1 cellular context compared by ENCODE assay signal in genomic region chr18:11980555-11981382, GRCh38.
TF ChIP-seq lines count a peak whose summit lies in the region.

No MANE protein-coding gene starts in this region.

TF ChIP-seq in HepG2, 621 proteins besides CTCF, POLR2A, EP300 and RAD21 (continued from another document and continues in another):
- peak; percentile 86 for TF ChIP-seq IKZF5 (CRISPR knock-in tag; IDR thresholded peaks at IDR 0.05)
- TF ChIP-seq CENPT (CRISPR knock-in tag; IDR thresholded peaks at IDR 0.05; ENCODE audit: low read depth), result peak; percentile 72; the same call in 1 of the 2 replicates
- TF ChIP-seq RBM39 (IDR thresholded peaks at IDR 0.05; ENCODE audit: low read depth, low read length, poor library complexity, severe bottlenecking), result peak; percentile 90
- no peak for TF ChIP-seq ZNF7 (CRISPR knock-in tag; IDR thresholded peaks at IDR 0.05)
- TF ChIP-seq HMG20B (CRISPR knock-in tag; conservative IDR thresholded peaks at IDR 0.05), result peak; percentile 95
- TF ChIP-seq CENPX (CRISPR knock-in tag; IDR thresholded peaks at IDR 0.05), result no peak
- no peak; the same call in 1 of the 2 replicates for TF ChIP-seq EEA1 (CRISPR knock-in tag; IDR thresholded peaks at IDR 0.05; ENCODE audit: borderline replicate concordance)
- TF ChIP-seq ZKSCAN5 (CRISPR knock-in tag; IDR thresholded peaks at IDR 0.05), result no peak
- TF ChIP-seq NFYC (CRISPR knock-in tag; IDR thresholded peaks at IDR 0.05), result no peak; the same call in 1 of the 2 replicates
- TF ChIP-seq SP5 (CRISPR knock-in tag; IDR thresholded peaks at IDR 0.05; ENCODE audit: borderline replicate concordance, low read depth), result peak; percentile 76; the same call in 1 of the 2 replicates
- TF ChIP-seq TRIM24 (CRISPR knock-in tag; IDR thresholded peaks at IDR 0.05), result no peak
- TF ChIP-seq ZNF326 (CRISPR knock-in tag; IDR thresholded peaks at IDR 0.05; ENCODE audit: borderline replicate concordance), result no peak
- no peak for TF ChIP-seq ZNF3 (CRISPR knock-in tag; IDR thresholded peaks at IDR 0.05)
- TF ChIP-seq ZNF451 (CRISPR knock-in tag; IDR thresholded peaks at IDR 0.05), result 0 out of 2 replicates have a peak, but pooled peaks have one; percentile 63
- TF ChIP-seq DNMT1 (CRISPR knock-in tag; IDR thresholded peaks at IDR 0.05), result 0 out of 2 replicates have a peak, but pooled peaks have one; percentile 28
- TF ChIP-seq PRDM4 (CRISPR knock-in tag; IDR thresholded peaks at IDR 0.05; ENCODE audit: borderline replicate concordance), result no peak
- TF ChIP-seq PRDM15 (CRISPR knock-in tag; IDR thresholded peaks at IDR 0.05), result peak; percentile 96
- TF ChIP-seq ZNF17 (CRISPR knock-in tag; IDR thresholded peaks at IDR 0.05), result no peak
- TF ChIP-seq NR2C2 (CRISPR knock-in tag; IDR thresholded peaks at IDR 0.05; ENCODE audit: borderline replicate concordance), result peak; percentile 67
- TF ChIP-seq U2AF2 (IDR thresholded peaks at IDR 0.05; ENCODE audit: low read depth, low read length), result no peak
- peak; percentile 88 for TF ChIP-seq CSRNP1 (CRISPR knock-in tag; IDR thresholded peaks at IDR 0.05)
- TF ChIP-seq HOXA9 (CRISPR knock-in tag; IDR thresholded peaks at IDR 0.05; ENCODE audit: borderline replicate concordance), result no peak
- TF ChIP-seq NR2F6 (IDR thresholded peaks at IDR 0.05), result no peak
- TF ChIP-seq NR2F6 (CRISPR knock-in tag; IDR thresholded peaks at IDR 0.05), result peak; percentile 18; the same call in 1 of the 2 replicates
- TF ChIP-seq ZNF678 (CRISPR knock-in tag; IDR thresholded peaks at IDR 0.05), result no peak
- TF ChIP-seq ZNF501 (CRISPR knock-in tag; IDR thresholded peaks at IDR 0.05), result peak; percentile 94
- peak; percentile 88 for TF ChIP-seq BRF2 (CRISPR knock-in tag; IDR thresholded peaks at IDR 0.05)
- TF ChIP-seq NBN (conservative IDR thresholded peaks at IDR 0.05), result no peak
- TF ChIP-seq ZNF557 (CRISPR knock-in tag; IDR thresholded peaks at IDR 0.05), result no peak; the same call in 1 of the 2 replicates
- peak; percentile 92 for TF ChIP-seq ZFP36L1 (CRISPR knock-in tag; IDR thresholded peaks at IDR 0.05)
- peak; percentile 92; the same call in 1 of the 2 replicates for TF ChIP-seq ZNF275 (CRISPR knock-in tag; IDR thresholded peaks at IDR 0.05; ENCODE audit: borderline replicate concordance)
- TF ChIP-seq JUND (CRISPR knock-in tag; IDR thresholded peaks at IDR 0.05), result peak; percentile 66; the same call in 1 of the 2 replicates
- no peak for TF ChIP-seq TEF (CRISPR knock-in tag; IDR thresholded peaks at IDR 0.05)
- peak; percentile 94 for TF ChIP-seq THAP7 (CRISPR knock-in tag; IDR thresholded peaks at IDR 0.05)
- 0 out of 2 replicates have a peak, but pooled peaks have one; percentile 8 for TF ChIP-seq MNT (IDR thresholded peaks at IDR 0.05)
- no peak for TF ChIP-seq KAT2B (IDR thresholded peaks at IDR 0.05; ENCODE audit: borderline replicate concordance, low read depth, low read length)
- TF ChIP-seq POGK (CRISPR knock-in tag; conservative IDR thresholded peaks at IDR 0.05), result peak; percentile 98
- TF ChIP-seq ZNF563 (CRISPR knock-in tag; IDR thresholded peaks at IDR 0.05), result peak; percentile 96
- TF ChIP-seq ZBTB26 (CRISPR knock-in tag; IDR thresholded peaks at IDR 0.05; ENCODE audit: borderline replicate concordance), result peak; percentile 80
- no peak for TF ChIP-seq ZNF780A (CRISPR knock-in tag; IDR thresholded peaks at IDR 0.05)
